In genomic region chr10:2866569-2866968, GRCh38 we compare ENCODE assay signal across 22 cellular contexts.
A peak's percentile ranks its signal among the peaks of the same experiment; 100 is the strongest.
DNase-seq lines count a peak whose midpoint lies in the region; ATAC-seq and TF ChIP-seq lines count a peak whose summit lies in the region.
"Had no signal": no experiment of that assay in that cellular context is flagged by ENCODE, and none has a peak within 500 bp of the region (broad histone marks: within the 10 kb centered on the region; RNA-seq: fewer than 3 reads in every experiment).

No MANE protein-coding gene starts in this region.

- H4K91ac ChIP-seq in H9 (ENCODE audit: insufficient read length, low read depth, low read length): no peak overlapping the region

- H3K4me2 ChIP-seq in H9 (ENCODE audit: insufficient read depth, insufficient read length, low read length) (no peak overlapping the region), osteoblast (ENCODE audit: insufficient read depth, low read length) (no peak overlapping the region)

- H3K36me3 Mint-ChIP-seq in H9 (ENCODE audit: insufficient read depth in 1 of 3, low read depth in 3 of 3): peaks cover 4 to 17% (median 8%) of the 10 kb centered on the region in 3 experiments; a peak in 5 of 7 replicates
- H3K36me3 Mint-ChIP-seq: CD4-positive, CD25-positive, alpha-beta regulatory T cell; CD8-positive, alpha-beta memory T cell; IgD-negative memory B cell had no signal

- no peak for TF ChIP-seq EP300 in esophagus muscularis mucosa (IDR thresholded peaks at IDR 0.05)

- no CpG with 5 or more reads among the region's 5 CpGs for WGBS in H9 (ENCODE audit: extremely low coverage, insufficient read length, low lambda C conversion rate)
- 70% methylated on average over 5 of the region's 5 CpGs for WGBS in esophagus muscularis mucosa

- in situ Hi-C loops in GM13976 (cut with MboI; ENCODE audit: low sequenced_read_pairs, unreplicated experiment): no loop called here

- H3K18ac ChIP-seq in H9 (ENCODE audit: insufficient read length, low read depth, low read length): no peak overlapping the region

- no peak for TF ChIP-seq POLR2A in esophagus muscularis mucosa (IDR thresholded peaks at IDR 0.05; ENCODE audit: low read depth)

- intact Hi-C loops in esophagus muscularis mucosa (cut with DNase I): no loop called here
- intact Hi-C loops in Right ventricle myocardium inferior (cut with DNase I): no loop called here

- H3K27me3 ChIP-seq in H9 (ENCODE audit: insufficient read depth, low read length): no peaks in the 10 kb centered on the region
- no peaks in the 10 kb centered on the region for H3K27me3 ChIP-seq in NT2/D1 (ENCODE audit: insufficient read depth, insufficient read length)
- H3K27me3 ChIP-seq in esophagus muscularis mucosa: peaks cover 0 to 54% (median 0%) of the 10 kb centered on the region in 4 donors
- no peaks in the 10 kb centered on the region for H3K27me3 ChIP-seq in osteoblast (ENCODE audit: insufficient read depth, low read length)
- H3K27me3 ChIP-seq: BE2C had no signal

- no peak overlapping the region for H3K23ac ChIP-seq in H9 (ENCODE audit: insufficient read length, low read depth, low read length)

- no peak overlapping the region for H2AFZ ChIP-seq in H9 (ENCODE audit: low read length)
- no peak overlapping the region for H2AFZ ChIP-seq in osteoblast (ENCODE audit: low read length)

- H3K4me1 ChIP-seq in H9 (ENCODE audit: insufficient read depth, low read length) (0 out of 2 replicates have a peak, but pooled peaks cover 7% of the 10 kb centered on the region), NT2/D1 (ENCODE audit: insufficient read depth, insufficient read length) (peaks cover 4% of the 10 kb centered on the region), esophagus muscularis mucosa (no peaks in the 10 kb centered on the region), osteoblast (ENCODE audit: insufficient read depth, low read length) (no peaks in the 10 kb centered on the region)
- H3K4me1 ChIP-seq: BE2C had no signal

- no peak overlapping the region for H2BK12ac ChIP-seq in H9 (ENCODE audit: insufficient read length, low read depth, low read length)

- no peak overlapping the region for H2BK15ac ChIP-seq in H9 (ENCODE audit: low read depth, low read length)

- H3K14ac ChIP-seq in H9 (ENCODE audit: insufficient read depth, low read length): no peak overlapping the region

- peak overlapping the region in 1 of 2 experiments; percentile 60; a peak in 1 of 5 replicates for H3K4me3 Mint-ChIP-seq in H9
- H3K4me3 Mint-ChIP-seq: CD4-positive, CD25-positive, alpha-beta regulatory T cell; CD8-positive, alpha-beta memory T cell; IgD-negative memory B cell had no signal

- no peaks in the 10 kb centered on the region for H4K20me1 ChIP-seq in H9 (ENCODE audit: control insufficient read depth, insufficient read depth, insufficient read length)
- no peaks in the 10 kb centered on the region for H4K20me1 ChIP-seq in osteoblast (ENCODE audit: insufficient read depth, low read length)

- no peak overlapping the region for H2AK5ac ChIP-seq in H9 (ENCODE audit: insufficient read length, low read length)

- H3K79me2 ChIP-seq in H9 (ENCODE audit: insufficient read depth, low read length) (no peaks in the 10 kb centered on the region), osteoblast (ENCODE audit: insufficient read depth, low read length) (no peaks in the 10 kb centered on the region)

- peaks cover 14 to 15% of the 10 kb centered on the region in 2 experiments for H3K9me3 Mint-ChIP-seq in H9

- H3K56ac ChIP-seq in H9 (ENCODE audit: insufficient read length, low read depth, low read length): no peak overlapping the region

- DNase-seq in H9 (no peak), NT2/D1 (ENCODE audit: low read depth, low spot score) (peak; percentile 43), esophagus muscularis mucosa (ENCODE audit: extremely low spot score) (peak; percentile 86), osteoblast (ENCODE audit: insufficient read length, low spot score, missing footprints) (peak; percentile 35), GM13976 (ENCODE audit: low spot score) (no peak), NCI-H146 treated with DMSO at 0.1 percent for 48 hours (lab: John Stamatoyannopoulos, UW; ENCODE audit: unreplicated experiment) (no peak), Right ventricle myocardium inferior (ENCODE audit: missing footprints) (no peak), SK-N-DZ (ENCODE audit: low spot score) (no peak)
- DNase-seq: ACHN; BE2C; C1 segment of cervical spinal cord; CD4-positive, CD25-positive, alpha-beta regulatory T cell; CD8-positive, alpha-beta memory T cell; COR-L47; DMS 273 treated with DMSO at 0.1 percent for 48 hours; DMS53; DND-41; EL; Kasumi-1; KBM-7 had no signal

- no peaks in the 10 kb centered on the region for H3K9me3 ChIP-seq in H9 (ENCODE audit: control insufficient read depth, low read depth, low read length)
- H3K9me3 ChIP-seq in NT2/D1 (ENCODE audit: insufficient read depth, low read length): no peaks in the 10 kb centered on the region; the same call in 1 of the 2 replicates
- no peaks in the 10 kb centered on the region for H3K9me3 ChIP-seq in esophagus muscularis mucosa
- H3K9me3 ChIP-seq in osteoblast (ENCODE audit: low read depth, low read length): no peaks in the 10 kb centered on the region
- H3K9me3 ChIP-seq: BE2C had no signal

- no peak for TF ChIP-seq CTCF in H9 (conservative IDR thresholded peaks at IDR 0.05)
- no peak for TF ChIP-seq CTCF in esophagus muscularis mucosa (IDR thresholded peaks at IDR 0.05)
- TF ChIP-seq CTCF in osteoblast (IDR thresholded peaks at IDR 0.05; ENCODE audit: extremely low read depth, low read depth, low read length): no peak
- no peak for TF ChIP-seq CTCF in GM13976 (IDR thresholded peaks at IDR 0.05; ENCODE audit: borderline replicate concordance, control extremely low read depth, extremely low read depth, insufficient read depth, missing control alignments)

- no peak overlapping the region for H2BK20ac ChIP-seq in H9 (ENCODE audit: low read depth, low read length, poor library complexity, severe bottlenecking)

- H3K79me1 ChIP-seq in H9 (ENCODE audit: insufficient read depth, low read depth, low read length, poor library complexity, severe bottlenecking): no peaks in the 10 kb centered on the region

- no peak for ATAC-seq in Right ventricle myocardium inferior
- ATAC-seq: HepG2 had no signal

- H3K27ac ChIP-seq in H9 (ENCODE audit: insufficient read length, low read depth, low read length) (no peak overlapping the region), esophagus muscularis mucosa (replicated peaks in 1 of 4) (no peak overlapping the region), osteoblast (ENCODE audit: low read depth, low read length) (no peak overlapping the region)

- no peaks in the 10 kb centered on the region; the same call in 1 of the 2 replicates for H3K27me3 Mint-ChIP-seq in H9 (ENCODE audit: low read depth)

- H4K5ac ChIP-seq in H9 (ENCODE audit: insufficient read length, low read depth, low read length): no peak overlapping the region

- no peak overlapping the region for H3K4ac ChIP-seq in H9 (ENCODE audit: low read depth, low read length)

- H2BK120ac ChIP-seq in H9 (ENCODE audit: low read depth, low read length, poor library complexity, severe bottlenecking): no peak overlapping the region

- no peak overlapping the region for H4K8ac ChIP-seq in H9 (replicated peaks; ENCODE audit: insufficient read length, low read depth, low read length)

- H3K36me3 ChIP-seq in NT2/D1 (ENCODE audit: insufficient read depth, insufficient read length, low read length) (no peaks in the 10 kb centered on the region), esophagus muscularis mucosa (no peaks in the 10 kb centered on the region), osteoblast (ENCODE audit: insufficient read depth, low read length) (no peaks in the 10 kb centered on the region)
- H3K36me3 ChIP-seq: BE2C had no signal

- H3K4me3 ChIP-seq in NT2/D1 (ENCODE audit: insufficient read length, low read depth): no peak overlapping the region
- no peak overlapping the region for H3K4me3 ChIP-seq in esophagus muscularis mucosa
- H3K4me3 ChIP-seq in osteoblast (ENCODE audit: insufficient read depth, low read length): no peak overlapping the region

- H3K4me1 Mint-ChIP-seq in H9: peaks cover 20 to 31% of the 10 kb centered on the region in 2 experiments
- H3K4me1 Mint-ChIP-seq: CD4-positive, CD25-positive, alpha-beta regulatory T cell; CD8-positive, alpha-beta memory T cell; IgD-negative memory B cell had no signal

- H3K27ac Mint-ChIP-seq in H9: peak overlapping the region; percentile 12 to 91 (median 49); a peak in 5 of 7 replicates
- H3K27ac Mint-ChIP-seq: CD4-positive, CD25-positive, alpha-beta regulatory T cell; CD8-positive, alpha-beta memory T cell; IgD-negative memory B cell had no signal

- H2BK5ac ChIP-seq in H9 (ENCODE audit: insufficient read length, low read length): no peak overlapping the region

- H3K23me2 ChIP-seq in H9 (ENCODE audit: insufficient read length, low read depth, low read length, poor library complexity, severe bottlenecking): no peaks in the 10 kb centered on the region

- no peak overlapping the region for H3K9ac ChIP-seq in H9 (ENCODE audit: extremely low read depth, insufficient read length, low read length)
- no peak overlapping the region for H3K9ac ChIP-seq in NT2/D1 (ENCODE audit: insufficient read length, low read depth)

- no peak overlapping the region for H3T11ph ChIP-seq in H9 (ENCODE audit: low read length)

Comparison
In these comparisons a context has a peak if more than half of its experiments do, and no peak if none do; other contexts are left out.
1. DNase-seq: peak in NT2/D1 (single experiment), esophagus muscularis mucosa (single experiment) and osteoblast (single experiment); none in H9 (single experiment), GM13976 (single experiment), NCI-H146 treated with DMSO at 0.1 percent for 48 hours (single experiment), Right ventricle myocardium inferior (single experiment) and SK-N-DZ (single experiment).